ENCODE assay signal across 14 cellular contexts in the genomic region with DNA sequence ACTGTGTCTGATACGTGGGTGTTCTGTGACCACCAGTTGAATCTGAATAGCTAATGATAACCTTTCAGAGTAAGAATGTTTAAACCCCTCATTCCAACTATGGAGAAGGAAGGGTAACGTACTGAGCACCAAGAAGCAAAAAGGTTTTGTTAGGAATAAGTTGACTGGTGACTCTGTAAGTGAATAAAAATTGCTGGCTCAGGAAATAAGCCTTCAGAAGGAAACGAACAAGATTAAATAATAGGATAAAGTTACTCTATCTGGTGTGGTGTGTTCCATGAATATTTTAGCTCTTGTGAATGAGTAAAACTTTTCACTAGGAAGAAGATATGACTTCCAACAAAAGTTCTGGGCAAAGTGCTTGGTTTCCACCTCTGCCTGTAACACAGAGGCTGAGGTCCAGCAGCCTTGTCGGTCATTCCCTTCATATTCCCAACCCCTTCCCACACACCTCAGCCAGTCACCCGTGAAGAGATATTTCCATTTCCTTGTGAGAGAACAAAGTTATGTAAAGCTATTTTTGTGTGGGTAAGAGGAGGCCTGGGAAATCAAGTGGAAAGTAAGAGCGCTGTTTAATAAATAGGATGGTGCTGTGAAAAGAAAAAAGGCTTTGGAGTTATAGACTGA. TPM values are rescaled to one million over a fixed set of nuclear protein-coding genes. Genes with fewer than 3 reads are reported as not detected.
DNase-seq lines count a peak whose midpoint lies in the region; ATAC-seq and TF ChIP-seq lines count a peak whose summit lies in the region.
"Had no signal": no experiment of that assay in that cellular context is flagged by ENCODE, and none has a peak within 500 bp of the region (broad histone marks: within the 10 kb centered on the region; RNA-seq: fewer than 3 reads in every experiment).

No MANE protein-coding gene starts in this region.

- peak overlapping the region; percentile 88 for H3K27ac Mint-ChIP-seq in activated T-helper 17 cell treated with anti-CD3 and anti-CD28 coated beads, Interleukin-2, amount 50 U/mL, for 72 hours

- peaks cover 16% of the 10 kb centered on the region for H3K36me3 Mint-ChIP-seq in activated T-helper 17 cell treated with anti-CD3 and anti-CD28 coated beads, Interleukin-2, amount 50 U/mL, for 72 hours (ENCODE audit: low read depth)

- H3K4me1 Mint-ChIP-seq in activated T-helper 17 cell treated with anti-CD3 and anti-CD28 coated beads, Interleukin-2, amount 50 U/mL, for 72 hours = peaks cover 45% of the 10 kb centered on the region

- DNase-seq in left kidney (ENCODE audit: low read depth, low spot score) (peak; percentile 73), iPS-NIHi11 (ENCODE audit: low spot score) (no peak), upper lobe of right lung (no peak), nucleus accumbens (lab: John Stamatoyannopoulos, UW) (no peak)
- DNase-seq: activated effector memory CD4-positive, alpha-beta T cell treated with Interleukin-2 at 50 U/mL for 16 hours; caudate nucleus; left ventricle myocardium superior; NCI-H2029; NCI-H82 had no signal

- H3K27ac ChIP-seq in BLaER1 = peak overlapping the region; percentile 60
- peak overlapping the region; percentile 50 for H3K27ac ChIP-seq in DOHH2 (ENCODE audit: low read depth, low read length)
- no peak overlapping the region for H3K27ac ChIP-seq in upper lobe of right lung

- H3K4me2 ChIP-seq in BLaER1 (peak overlapping the region; percentile 76), DOHH2 (ENCODE audit: low read length) (peak overlapping the region; percentile 60)

- no peaks in the 10 kb centered on the region for H3K27me3 Mint-ChIP-seq in activated T-helper 17 cell treated with anti-CD3 and anti-CD28 coated beads, Interleukin-2, amount 50 U/mL, for 72 hours

- peaks cover 22% of the 10 kb centered on the region for H3K4me1 ChIP-seq in BLaER1
- H3K4me1 ChIP-seq in DOHH2 (ENCODE audit: control insufficient read depth, low read length) = peaks cover 23% of the 10 kb centered on the region
- H3K4me1 ChIP-seq in upper lobe of right lung = peaks cover 13% of the 10 kb centered on the region

- peak overlapping the region; percentile 66 for H3K4me3 Mint-ChIP-seq in activated T-helper 17 cell treated with anti-CD3 and anti-CD28 coated beads, Interleukin-2, amount 50 U/mL, for 72 hours
- H3K4me3 Mint-ChIP-seq: CD14-positive monocyte had no signal

- peaks cover 56% of the 10 kb centered on the region for H3K9me3 ChIP-seq in BLaER1
- H3K9me3 ChIP-seq in DOHH2 (ENCODE audit: control insufficient read depth, insufficient read depth, low read length) = peaks cover 9% of the 10 kb centered on the region; the same call in 1 of the 2 replicates
- no peaks in the 10 kb centered on the region for H3K9me3 ChIP-seq in upper lobe of right lung

- no peak for ATAC-seq in activated T-helper 17 cell treated with anti-CD3 and anti-CD28 coated beads, Interleukin-2, amount 50 U/mL, for 72 hours (replicated peaks)
- ATAC-seq in GM18873 (IDR thresholded peaks at IDR 0.05; ENCODE audit: low FRiP score, unreplicated experiment) (no peak), upper lobe of right lung (no peak)
- ATAC-seq: left ventricle myocardium superior had no signal

- H3K4me3 ChIP-seq in BLaER1 = no peak overlapping the region
- peak overlapping the region; percentile 47 for H3K4me3 ChIP-seq in DOHH2 (ENCODE audit: low read length)
- H3K4me3 ChIP-seq in upper lobe of right lung = no peak overlapping the region

- no peak for TF ChIP-seq CTCF in DOHH2 (IDR thresholded peaks at IDR 0.05; ENCODE audit: low read depth, low read length, poor library complexity, severe bottlenecking)
- TF ChIP-seq CTCF in upper lobe of right lung (IDR thresholded peaks at IDR 0.05) = no peak

- H3F3A ChIP-seq in DOHH2 (ENCODE audit: control insufficient read depth, insufficient read depth) = peaks cover 8% of the 10 kb centered on the region; the same call in 1 of the 2 replicates

- H3K9me3 Mint-ChIP-seq in activated T-helper 17 cell treated with anti-CD3 and anti-CD28 coated beads, Interleukin-2, amount 50 U/mL, for 72 hours = peaks cover 15% of the 10 kb centered on the region

- H4K20me1 ChIP-seq in BLaER1 = no peaks in the 10 kb centered on the region
- H4K20me1 ChIP-seq in DOHH2 (ENCODE audit: control insufficient read depth, insufficient read depth, low read depth, low read length) = no peaks in the 10 kb centered on the region

- H3K9me2 ChIP-seq in DOHH2 (replicated peaks; ENCODE audit: control insufficient read depth, low read length) = no peaks in the 10 kb centered on the region

- no peak overlapping the region for H3K9ac ChIP-seq in BLaER1

- H3K36me3 ChIP-seq in BLaER1 (no peaks in the 10 kb centered on the region), DOHH2 (ENCODE audit: control insufficient read depth, low read length) (no peaks in the 10 kb centered on the region), upper lobe of right lung (no peaks in the 10 kb centered on the region)

- intact Hi-C loops in upper lobe of right lung (cut with DNase I) = no loop called here

- H3K79me2 ChIP-seq in DOHH2 (ENCODE audit: control insufficient read depth, low read length) = no peaks in the 10 kb centered on the region

- no peaks in the 10 kb centered on the region for H3K27me3 ChIP-seq in BLaER1
- H3K27me3 ChIP-seq in DOHH2 (ENCODE audit: control insufficient read depth, low read length) = no peaks in the 10 kb centered on the region
- no peaks in the 10 kb centered on the region for H3K27me3 ChIP-seq in upper lobe of right lung

RNA-seq across cellular contexts. Expression of gene ARF6, which starts 47.1 kb away (rescaled TPM):
- total RNA-seq in activated T-helper 17 cell treated with anti-CD3 and anti-CD28 coated beads, Interleukin-2, amount 50 U/mL, for 72 hours = 100 to 1,000 TPM; 161 to 163 TPM
- total RNA-seq in upper lobe of right lung = 61.5 TPM
